Comparison of ENCODE assay signal across 14 cellular contexts in genomic region chr4:145546556-145546955, GRCh38.
DNase-seq lines count a peak whose midpoint lies in the region; ATAC-seq, FAIRE-seq and TF ChIP-seq lines count a peak whose summit lies in the region.
"Had no signal": no experiment of that assay in that cellular context is flagged by ENCODE, and none has a peak within 500 bp of the region (broad histone marks: within the 10 kb centered on the region; RNA-seq: fewer than 3 reads in every experiment).

No MANE protein-coding gene starts in this region.

- intact Hi-C loops in endothelial cell of umbilical vein (cut with micrococcal nuclease) (loop anchor here (1.0 to 5.0 kb wide), 6 partner anchors 11 to 389 kb away; partner anchors contain the start of gene SMAD1), gastrocnemius medialis (cut with DNase I; ENCODE audit: low total_unique reads) (no loop called here)

- H3K27me3 ChIP-seq in SJCRH30 (no peaks in the 10 kb centered on the region), endothelial cell of umbilical vein (ENCODE audit: control insufficient read depth in 2 of 2, insufficient read depth in 2 of 2, low read length in 2 of 2) (no peaks in the 10 kb centered on the region), gastrocnemius medialis (no peaks in the 10 kb centered on the region), BE2C (no peaks in the 10 kb centered on the region)
- H3K27me3 ChIP-seq: neutrophil had no signal

- H3K9me1 ChIP-seq in endothelial cell of umbilical vein (replicated peaks; ENCODE audit: control insufficient read depth, extremely low read depth, insufficient read depth, low read length) = no peaks in the 10 kb centered on the region

- H2AFZ ChIP-seq in endothelial cell of umbilical vein (ENCODE audit: low read depth, low read length) = peak overlapping the region; percentile 57

- ATAC-seq in gastrocnemius medialis = no peak

- FAIRE-seq in GM12891 (lab: Jason Lieb, UNC) (peak; percentile 82), endothelial cell of umbilical vein (lab: Jason Lieb, UNC) (peak; percentile 82)

- dilution Hi-C loops in endothelial cell of umbilical vein (cut with MboI; ENCODE audit: extremely low pct_ligation_motif_present, low sequenced_read_pairs) = no loop called here

- H3K4me3 ChIP-seq in SJCRH30 (no peak overlapping the region), endothelial cell of umbilical vein (replicated peaks in 1 of 3; ENCODE audit: insufficient read depth in 1 of 3, low read depth in 1 of 3, low read length in 3 of 3) (peak overlapping the region in 2 of 3 experiments; percentile 14 to 58), gastrocnemius medialis (no peak overlapping the region), BE2C (ENCODE audit: low read depth, low read length) (no peak overlapping the region), foreskin fibroblast (ENCODE audit: low read depth in 1 of 2, low read length in 2 of 2) (no peak overlapping the region)
- H3K4me3 ChIP-seq: thoracic aorta had no signal

- no peak for TF ChIP-seq POLR2A in GM12891 (IDR thresholded peaks at IDR 0.05; ENCODE audit: low read depth, low read length)
- TF ChIP-seq POLR2A in endothelial cell of umbilical vein (IDR thresholded peaks at IDR 0.05; ENCODE audit: low read depth, low read length) = no peak
- no peak for TF ChIP-seq POLR2A in gastrocnemius medialis (IDR thresholded peaks at IDR 0.05)

- no peaks in the 10 kb centered on the region for H4K20me1 ChIP-seq in endothelial cell of umbilical vein (replicated peaks; ENCODE audit: control insufficient read depth, extremely low read depth, insufficient read depth, low read length)

- H3K4me1 ChIP-seq in SJCRH30 = peaks cover 26% of the 10 kb centered on the region
- H3K4me1 ChIP-seq in endothelial cell of umbilical vein (ENCODE audit: control insufficient read depth, extremely low read depth, insufficient read depth, low read length) = peaks cover 43% of the 10 kb centered on the region
- peaks cover 4 to 9% of the 10 kb centered on the region in 2 donors for H3K4me1 ChIP-seq in gastrocnemius medialis
- peaks cover 2% of the 10 kb centered on the region for H3K4me1 ChIP-seq in BE2C

- peaks cover 11% of the 10 kb centered on the region for H3K36me3 ChIP-seq in SJCRH30
- H3K36me3 ChIP-seq in endothelial cell of umbilical vein (ENCODE audit: control insufficient read depth in 2 of 2, extremely low read depth in 1 of 2, insufficient read depth in 2 of 2, low read length in 2 of 2) = peaks cover 3 to 14% of the 10 kb centered on the region in 2 experiments
- H3K36me3 ChIP-seq in gastrocnemius medialis = peaks cover 0 to 5% of the 10 kb centered on the region in 2 donors
- no peaks in the 10 kb centered on the region; the same call in 1 of the 2 replicates for H3K36me3 ChIP-seq in BE2C
- H3K36me3 ChIP-seq: neutrophil had no signal

- no TSS peak for BruUV-seq in endothelial cell of umbilical vein (replicated peaks; lab: Mats Ljungman, UMichigan)

- in situ Hi-C loops in gastrocnemius medialis (cut with MboI; ENCODE audit: low sequenced_read_pairs in 4 of 4) = no loop called here

- peak overlapping the region; percentile 92 for H3K4me2 ChIP-seq in endothelial cell of umbilical vein (ENCODE audit: insufficient read depth, low read length)

- H3K9ac ChIP-seq in endothelial cell of umbilical vein (replicated peaks; ENCODE audit: extremely low read depth, insufficient read depth, low read length) = peak overlapping the region; percentile 79

- H3K9me3 ChIP-seq in SJCRH30 (replicated peaks) = no peaks in the 10 kb centered on the region
- no peaks in the 10 kb centered on the region for H3K9me3 ChIP-seq in endothelial cell of umbilical vein (replicated peaks; ENCODE audit: control insufficient read depth, insufficient read depth, low read length)
- no peaks in the 10 kb centered on the region for H3K9me3 ChIP-seq in gastrocnemius medialis
- H3K9me3 ChIP-seq in BE2C = no peaks in the 10 kb centered on the region
- H3K9me3 ChIP-seq: neutrophil, thoracic aorta had no signal

- H3K27ac ChIP-seq in SJCRH30 = peak overlapping the region; percentile 83
- peak overlapping the region; percentile 98 for H3K27ac ChIP-seq in endothelial cell of umbilical vein (ENCODE audit: insufficient read depth, low read depth, low read length)
- peak overlapping the region in 3 of 4 donors; percentile 33 to 39 (median 35) for H3K27ac ChIP-seq in gastrocnemius medialis
- H3K27ac ChIP-seq: neutrophil, thoracic aorta had no signal

- CTCF ChIA-PET in endothelial cell of umbilical vein (lab: Charles Lee) = interaction anchor here (0.8 to 4.7 kb wide), 12 partner anchors 9 to 330 kb away, joined by 3 to 24 read pairs (median 7); no protein-coding TSS in a partner anchor

- POLR2A ChIA-PET in endothelial cell of umbilical vein (lab: Charles Lee) = interaction anchor here (1.2 to 1.7 kb wide), 2 partner anchors 9 to 45 kb away, joined by 3 to 4 read pairs; no protein-coding TSS in a partner anchor

- no peak for TF ChIP-seq CTCF in endothelial cell of umbilical vein (IDR thresholded peaks at IDR 0.05; ENCODE audit: extremely low read depth in 1 of 2, insufficient read depth in 1 of 2, low read depth in 1 of 2, low read length in 2 of 2)
- no peak for TF ChIP-seq CTCF in gastrocnemius medialis (IDR thresholded peaks at IDR 0.05 in 4 of 5, conservative IDR thresholded peaks at IDR 0.05 in 1 of 5)
- no peak for TF ChIP-seq CTCF in BE2C (IDR thresholded peaks at IDR 0.05; ENCODE audit: low read depth, low read length)
- no peak for TF ChIP-seq CTCF in foreskin fibroblast (IDR thresholded peaks at IDR 0.05; ENCODE audit: low read depth, low read length)

- peaks cover 11% of the 10 kb centered on the region for H3K79me2 ChIP-seq in endothelial cell of umbilical vein (ENCODE audit: control insufficient read depth, insufficient read depth, low read length)

- DNase-seq in GM12891 (ENCODE audit: insufficient read length, low spot score) = no peak
- DNase-seq in SJCRH30 = no peak
- peak; percentile 91 for DNase-seq in endothelial cell of umbilical vein (ENCODE audit: low read depth, low spot score)
- no peak for DNase-seq in gastrocnemius medialis
- no peak for DNase-seq in activated effector memory CD4-positive, alpha-beta T cell treated with anti-CD3 and anti-CD28 coated beads, Interleukin-2, amount 50 U/mL, for 16 hours
- DNase-seq in NCI-H146 (lab: John Stamatoyannopoulos, UW) = no peak
- DNase-seq in BE2C = no peak
- no peak for DNase-seq in foreskin fibroblast
- DNase-seq: activated CD4-positive, CD25-positive, alpha-beta regulatory T cell; activated naive CD4-positive, alpha-beta T cell treated with Interleukin-2 at 50 U/mL for 16 hours; cerebellar nuclear complex; NCI-H1048 had no signal

TF ChIP-seq in GM12891, 5 proteins besides CTCF, POLR2A, EP300 and RAD21:
- TF ChIP-seq PAX5 (IDR thresholded peaks at IDR 0.05; ENCODE audit: insufficient read depth, low read length, severe bottlenecking) (no peak), POLR2AphosphoS5 (IDR thresholded peaks at IDR 0.05; ENCODE audit: low read depth, low read length) (no peak), POU2F2 (IDR thresholded peaks at IDR 0.05; ENCODE audit: low read depth, low read length) (no peak), TAF1 (IDR thresholded peaks at IDR 0.05; ENCODE audit: low read depth, low read length) (no peak), SPI1 (IDR thresholded peaks at IDR 0.05; ENCODE audit: low read depth, low read length) (no peak)

TF ChIP-seq in endothelial cell of umbilical vein, 7 proteins besides CTCF, POLR2A, EP300 and RAD21:
- TF ChIP-seq JUN (IDR thresholded peaks at IDR 0.05; ENCODE audit: borderline replicate concordance, insufficient read depth, insufficient read length, low read depth) (peak; percentile 11), GATA2 (IDR thresholded peaks at IDR 0.05; ENCODE audit: insufficient read depth, insufficient read length, low read depth, low read length) (no peak)

Comparison
In these comparisons a context has a peak if more than half of its experiments do, and no peak if none do; other contexts are left out.
1. H3K27ac ChIP-seq: peak in every context shown above with its lines; median percentile 98 in endothelial cell of umbilical vein; 83 in SJCRH30; 35 in gastrocnemius medialis.
2. H3K4me3 ChIP-seq: peak in endothelial cell of umbilical vein (2 of 3); none in SJCRH30 (single experiment), gastrocnemius medialis (0 of 4), BE2C (single experiment) and foreskin fibroblast (0 of 2).